Comparison of ENCODE assay signal across 1 cellular context in the genomic region with DNA sequence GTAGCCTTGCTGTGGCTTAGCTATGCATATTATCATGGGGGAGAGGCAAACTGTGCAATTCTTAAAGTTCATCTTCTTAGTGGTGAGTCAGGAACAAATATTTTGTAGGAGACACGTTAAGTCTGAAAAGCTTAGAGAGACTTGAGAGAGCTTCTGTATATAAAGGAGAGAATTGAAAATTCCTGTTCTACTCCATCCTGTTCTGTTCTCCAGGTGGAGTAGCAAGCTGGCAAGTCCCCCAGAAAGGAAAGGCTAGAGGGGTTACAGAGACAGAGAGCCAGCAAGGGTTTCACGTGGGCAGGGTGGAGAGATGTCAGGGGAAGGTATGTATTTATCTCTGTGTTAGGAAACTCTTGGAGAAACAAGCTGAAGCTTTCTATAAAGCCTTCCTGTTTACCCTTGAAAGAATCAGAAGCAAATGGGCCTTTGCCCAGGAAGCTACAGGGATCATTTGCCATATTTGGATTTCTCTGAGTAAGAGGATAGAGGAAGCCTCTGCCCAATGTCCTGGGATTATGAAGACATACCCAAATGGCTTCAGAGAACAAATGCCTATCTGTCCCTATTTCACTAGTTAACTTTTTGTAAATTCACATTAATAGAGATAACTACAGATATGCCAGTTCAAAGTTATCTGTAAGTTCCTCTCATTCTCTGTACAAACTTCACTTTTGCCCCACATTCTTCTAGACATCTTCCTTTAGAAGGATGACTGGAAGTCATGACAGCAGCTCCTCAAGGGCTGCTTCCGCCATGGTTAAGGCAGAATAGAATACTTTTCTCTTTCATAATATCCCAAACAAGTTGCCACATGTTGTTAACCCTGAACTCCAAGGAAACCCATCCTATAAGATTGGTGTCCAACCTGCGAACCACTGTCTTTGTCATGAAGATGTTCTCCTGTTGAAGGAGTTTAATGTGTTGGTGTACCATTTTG.
TF ChIP-seq lines count a peak whose summit lies in the region.

No MANE protein-coding gene starts in this region.

TF ChIP-seq in WTC11, 78 proteins besides CTCF, POLR2A, EP300 and RAD21 (continued from another document):
- TF ChIP-seq, protein P1, sequence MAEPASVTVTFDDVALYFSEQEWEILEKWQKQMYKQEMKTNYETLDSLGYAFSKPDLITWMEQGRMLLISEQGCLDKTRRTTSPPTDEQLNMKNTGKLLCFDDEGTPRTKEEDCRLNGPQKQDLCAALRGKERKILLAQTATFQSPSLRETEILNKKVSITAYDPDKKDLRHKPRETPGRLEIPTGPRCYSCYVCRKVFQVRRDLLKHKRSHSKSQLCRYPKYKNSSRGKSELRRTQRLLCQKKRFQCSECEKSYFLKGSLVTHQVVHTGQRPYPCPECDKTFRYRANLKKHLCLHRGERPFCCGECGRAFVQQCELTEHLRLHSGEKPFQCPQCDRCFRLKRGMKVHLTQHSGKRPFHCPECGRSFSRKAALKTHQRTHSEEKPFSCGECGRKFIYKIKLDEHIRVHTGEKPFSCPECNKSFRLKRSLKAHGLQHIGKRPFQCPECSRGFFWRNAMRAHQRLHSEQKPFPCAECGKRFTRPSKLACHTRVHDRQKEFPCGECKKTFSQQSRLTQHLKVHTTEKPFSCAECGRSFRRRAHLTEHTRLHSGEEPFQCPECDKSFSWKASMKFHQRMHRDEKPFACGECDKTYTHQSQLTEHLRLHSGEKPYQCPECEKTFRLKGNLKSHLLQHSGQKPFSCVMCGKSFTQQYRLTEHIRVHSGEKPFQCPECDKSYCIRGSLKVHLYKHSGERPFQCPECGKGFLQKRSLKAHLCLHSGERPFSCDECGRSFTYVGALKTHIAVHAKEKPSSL (CRISPR knock-in tag; conservative IDR thresholded peaks at IDR 0.05), result no peak
